ENCODE assay signal across 20 cellular contexts in genomic region chr4:45241976-45242375, GRCh38.
"Had no signal": no experiment of that assay in that cellular context is flagged by ENCODE, and none has a peak within 500 bp of the region (broad histone marks: within the 10 kb centered on the region; RNA-seq: fewer than 3 reads in every experiment).

No MANE protein-coding gene starts in this region.

- DNase-seq: activated CD4-positive, alpha-beta T cell treated with anti-CD3 and anti-CD28 coated beads for 1 hour; activated CD8-positive, alpha-beta memory T cell treated with anti-CD3 and anti-CD28 coated beads for 24 hours; activated CD8-positive, alpha-beta memory T cell treated with anti-CD3 and anti-CD28 coated beads, Interleukin-2, amount 50 U/mL, for 48 hours; activated gamma-delta T cell; activated T-cell treated with anti-CD3 and anti-CD28 coated beads, Interleukin-2, amount 50 U/mL, for 72 hours; body of pancreas; cerebellar nuclear complex; effector CD8-positive, alpha-beta T cell; lower lobe of right lung; stimulated activated CD4-positive, alpha-beta T cell treated with anti-CD3 and anti-CD28 coated beads, Interleukin-2, amount 100 ng/mL, for 48 hours; uterus; WERI-Rb-1 had no signal

- H3K27me3 Mint-ChIP-seq: dendritic cell treated with granulocyte-macrophage colony-stimulating factor and Interleukin-4, amounts not matched to agents 40 ng/mL and 50 ng/mL, for 4 days; natural killer cell treated with Interleukin-12 subunit alpha and Interleukin-12 subunit beta and Interleukin-15 and Interleukin-18, amount 100 ng/mL, for 72 hours; stimulated activated naive CD8-positive, alpha-beta T cell treated with anti-CD3 and anti-CD28 coated beads, Interleukin-15, Interleukin-2, amounts not matched to agents 100 ng/mL and 50 ng/mL, for 24 hours had no signal

- H3K36me3 Mint-ChIP-seq: activated naive CD4-positive, alpha-beta T cell treated with anti-CD3 and anti-CD28 coated beads, Interleukin-2, amount 50 U/mL, for 72 hours; natural killer cell treated with Interleukin-12 subunit alpha and Interleukin-12 subunit beta and Interleukin-15 and Interleukin-18, amount 100 ng/mL, for 72 hours had no signal

- H3K9me3 Mint-ChIP-seq: stimulated activated naive CD8-positive, alpha-beta T cell treated with anti-CD3 and anti-CD28 coated beads, Interleukin-15, Interleukin-2, amounts not matched to agents 100 ng/mL and 50 ng/mL, for 24 hours had no signal

- H3K4me3 Mint-ChIP-seq: activated T-cell treated with anti-CD3 and anti-CD28 coated beads, Interleukin-2, amount 50 U/mL, for 72 hours; dendritic cell treated with granulocyte-macrophage colony-stimulating factor and Interleukin-4, amounts not matched to agents 40 ng/mL and 50 ng/mL, for 4 days; natural killer cell treated with Interleukin-12 subunit alpha and Interleukin-12 subunit beta and Interleukin-15 and Interleukin-18, amount 100 ng/mL, for 72 hours; stimulated activated naive CD8-positive, alpha-beta T cell treated with anti-CD3 and anti-CD28 coated beads, Interleukin-15, Interleukin-2, amounts not matched to agents 100 ng/mL and 50 ng/mL, for 24 hours had no signal

- H3K27ac Mint-ChIP-seq: activated naive CD4-positive, alpha-beta T cell treated with anti-CD3 and anti-CD28 coated beads, Interleukin-2, amount 50 U/mL, for 72 hours; activated T-cell treated with anti-CD3 and anti-CD28 coated beads, Interleukin-2, amount 50 U/mL, for 72 hours; dendritic cell treated with granulocyte-macrophage colony-stimulating factor and Interleukin-4, amounts not matched to agents 40 ng/mL and 50 ng/mL, for 4 days; natural killer cell treated with Interleukin-12 subunit alpha and Interleukin-12 subunit beta and Interleukin-15 and Interleukin-18, amount 100 ng/mL, for 72 hours; stimulated activated naive CD8-positive, alpha-beta T cell treated with anti-CD3 and anti-CD28 coated beads, Interleukin-15, Interleukin-2, amounts not matched to agents 100 ng/mL and 50 ng/mL, for 24 hours had no signal

- H3K4me3 ChIP-seq: body of pancreas, esophagus muscularis mucosa, hepatocyte, lower lobe of right lung, right atrium auricular region, tibial nerve, uterus had no signal
